Comparison of ENCODE assay signal across 8 cellular contexts in genomic region chr15:72319360-72319984, GRCh38. TPM values are rescaled to one million over a fixed set of nuclear protein-coding genes. Genes with fewer than 3 reads are reported as not detected.
A peak's percentile ranks its signal among the peaks of the same experiment; 100 is the strongest.
DNase-seq lines count a peak whose midpoint lies in the region; ATAC-seq, FAIRE-seq and TF ChIP-seq lines count a peak whose summit lies in the region.

No MANE protein-coding gene starts in this region.

- H3K27me3 ChIP-seq in ectodermal cell (ENCODE audit: control insufficient read depth, insufficient read depth, low read length, poor library complexity, severe bottlenecking), result peaks cover 48% of the 10 kb centered on the region

- DNase-seq in HUDEP-2 (lab: John Stamatoyannopoulos, UW; ENCODE audit: unreplicated experiment in 76 of 76) (peak in 48 of 76 experiments; percentile 5 to 63 (median 36)), memory B cell (ENCODE audit: low spot score in 2 of 2) (peak; percentile 53 to 71), H54 (ENCODE audit: insufficient read length, low spot score) (no peak)
- peak; percentile 88 for DNase-seq in activated CD4-positive, alpha-beta T cell treated with anti-CD3 and anti-CD28 coated beads, Interleukin-2, amount 10 ng/mL, durations not matched to agents 24 days and 14 days
- DNase-seq in stimulated activated naive CD8-positive, alpha-beta T cell treated with anti-CD3 and anti-CD28 coated beads, Interleukin-15, Interleukin-2, amounts not matched to agents 100 U/mL and 50 U/mL, for 24 hours, result peak; percentile 64

- H3K36me3 ChIP-seq in ectodermal cell (ENCODE audit: control insufficient read depth, insufficient read depth, low read length), result no peaks in the 10 kb centered on the region

- H3K4me1 Mint-ChIP-seq in activated CD4-positive, alpha-beta T cell treated with anti-CD3 and anti-CD28 coated beads, Interleukin-2, amount 10 ng/mL, durations not matched to agents 24 days and 14 days, result peaks cover 19% of the 10 kb centered on the region
- peaks cover 16% of the 10 kb centered on the region for H3K4me1 Mint-ChIP-seq in memory B cell

- peak; percentile 27 for ATAC-seq in GM19035 (IDR thresholded peaks at IDR 0.05; ENCODE audit: unreplicated experiment)
- peak; percentile 9 for ATAC-seq in memory B cell (ENCODE audit: low read depth)
- peak; percentile 34 for ATAC-seq in stimulated activated naive CD8-positive, alpha-beta T cell treated with anti-CD3 and anti-CD28 coated beads, Interleukin-15, Interleukin-2, amounts not matched to agents 100 U/mL and 50 U/mL, for 24 hours
- ATAC-seq in GM18861 (IDR thresholded peaks at IDR 0.05; ENCODE audit: unreplicated experiment), result no peak

- peaks cover 6% of the 10 kb centered on the region for H3K9me3 Mint-ChIP-seq in activated CD4-positive, alpha-beta T cell treated with anti-CD3 and anti-CD28 coated beads, Interleukin-2, amount 10 ng/mL, durations not matched to agents 24 days and 14 days
- H3K9me3 Mint-ChIP-seq in memory B cell, result peaks cover 7% of the 10 kb centered on the region

- FAIRE-seq in H54 (lab: Jason Lieb, UNC), result no peak

- peak overlapping the region; percentile 5 for H3K27ac Mint-ChIP-seq in activated CD4-positive, alpha-beta T cell treated with anti-CD3 and anti-CD28 coated beads, Interleukin-2, amount 10 ng/mL, durations not matched to agents 24 days and 14 days
- H3K27ac Mint-ChIP-seq in memory B cell, result peak overlapping the region; percentile 95

- intact Hi-C loops in activated CD4-positive, alpha-beta T cell treated with anti-CD3 and anti-CD28 coated beads, Interleukin-2, amount 10 ng/mL, durations not matched to agents 24 days and 14 days (cut with micrococcal nuclease), result loop anchor here (10.0 kb wide), 1 partner anchor 215 kb away; no protein-coding TSS in a partner anchor

- no peaks in the 10 kb centered on the region for H3K4me1 ChIP-seq in ectodermal cell (ENCODE audit: control insufficient read depth, insufficient read depth, low read length)

- WGBS in ectodermal cell, 2 experiments, result 7 to 8% methylated on average over 41 to 45 of the region's 48 CpGs

- no peaks in the 10 kb centered on the region for H3K9me3 ChIP-seq in ectodermal cell (ENCODE audit: control insufficient read depth, low read length)

- peak overlapping the region; percentile 8 for H3K4me3 ChIP-seq in ectodermal cell (ENCODE audit: insufficient read depth, low read depth, low read length)

- H3K27me3 Mint-ChIP-seq in activated CD4-positive, alpha-beta T cell treated with anti-CD3 and anti-CD28 coated beads, Interleukin-2, amount 10 ng/mL, durations not matched to agents 24 days and 14 days, result peaks cover 23% of the 10 kb centered on the region
- H3K27me3 Mint-ChIP-seq in memory B cell, result no peaks in the 10 kb centered on the region

- no peak for TF ChIP-seq POLR2A in H54 (IDR thresholded peaks at IDR 0.05; ENCODE audit: low read depth, low read length)

- no peak overlapping the region for H3K27ac ChIP-seq in ectodermal cell (ENCODE audit: insufficient read depth, low read depth, low read length, poor library complexity, severe bottlenecking)

- peak overlapping the region; percentile 69 for H3K4me3 Mint-ChIP-seq in activated CD4-positive, alpha-beta T cell treated with anti-CD3 and anti-CD28 coated beads, Interleukin-2, amount 10 ng/mL, durations not matched to agents 24 days and 14 days
- peak overlapping the region; percentile 81 for H3K4me3 Mint-ChIP-seq in memory B cell

- peaks cover 2% of the 10 kb centered on the region for H3K36me3 Mint-ChIP-seq in activated CD4-positive, alpha-beta T cell treated with anti-CD3 and anti-CD28 coated beads, Interleukin-2, amount 10 ng/mL, durations not matched to agents 24 days and 14 days (ENCODE audit: low read depth)
- peaks cover 8% of the 10 kb centered on the region for H3K36me3 Mint-ChIP-seq in memory B cell

RNA-seq across cellular contexts. Expression of gene CELF6, which starts 0.5 kb away (rescaled TPM):
- 0.19 and 0.21 TPM in 2 replicates for total RNA-seq in activated CD4-positive, alpha-beta T cell treated with anti-CD3 and anti-CD28 coated beads, Interleukin-2, amount 10 ng/mL, durations not matched to agents 24 days and 14 days
- 0.33 TPM for polyA plus RNA-seq in ectodermal cell (2013, experiment 1 of 4)
- polyA plus RNA-seq in ectodermal cell (2013, experiment 2 of 4), result 0.32 TPM
- polyA plus RNA-seq in ectodermal cell (2013, experiment 3 of 4), result 0.32 TPM
- polyA plus RNA-seq in ectodermal cell (2013, experiment 4 of 4), result 0.32 TPM

RNA-seq across cellular contexts. Expression of gene PARP6, which starts 47.1 kb away (rescaled TPM):
- total RNA-seq in activated CD4-positive, alpha-beta T cell treated with anti-CD3 and anti-CD28 coated beads, Interleukin-2, amount 10 ng/mL, durations not matched to agents 24 days and 14 days, result 69.7 and 78.6 TPM in 2 replicates
- 82.7 TPM for polyA plus RNA-seq in ectodermal cell (2013, experiment 1 of 4)
- 87.6 TPM for polyA plus RNA-seq in ectodermal cell (2013, experiment 2 of 4)
- 52.9 TPM for polyA plus RNA-seq in ectodermal cell (2013, experiment 3 of 4)
- 63.8 TPM for polyA plus RNA-seq in ectodermal cell (2013, experiment 4 of 4)

RNA-seq across cellular contexts. Expression of gene HEXA, which starts 56.3 kb away (rescaled TPM):
- 54.3 and 59.4 TPM in 2 replicates for total RNA-seq in activated CD4-positive, alpha-beta T cell treated with anti-CD3 and anti-CD28 coated beads, Interleukin-2, amount 10 ng/mL, durations not matched to agents 24 days and 14 days
- 60.6 TPM for polyA plus RNA-seq in ectodermal cell (2013, experiment 1 of 4)
- polyA plus RNA-seq in ectodermal cell (2013, experiment 2 of 4), result 61.9 TPM
- polyA plus RNA-seq in ectodermal cell (2013, experiment 3 of 4), result 44.4 TPM
- polyA plus RNA-seq in ectodermal cell (2013, experiment 4 of 4), result 56.1 TPM
